In the genomic region with DNA sequence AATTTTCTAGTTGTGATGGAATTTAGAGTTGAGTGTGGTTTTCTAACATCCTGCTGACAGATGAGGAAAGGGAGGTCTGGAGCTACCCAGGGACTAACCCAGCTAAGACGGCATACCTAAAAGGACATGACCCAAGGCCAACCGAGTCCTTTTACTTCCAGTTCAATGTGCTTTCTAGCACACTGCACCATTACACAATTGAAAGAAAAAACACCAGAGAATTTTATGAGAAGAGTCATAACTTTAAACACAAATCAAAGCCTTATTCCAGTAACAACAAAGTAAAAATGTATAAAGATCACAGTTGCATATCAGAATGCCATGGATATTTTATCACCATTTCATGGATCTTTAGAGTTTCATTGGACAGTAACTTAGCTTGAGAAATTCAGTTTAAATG, we compare ENCODE assay signal across 20 cellular contexts.
A peak's percentile ranks its signal among the peaks of the same experiment; 100 is the strongest.
DNase-seq lines count a peak whose midpoint lies in the region; ATAC-seq, FAIRE-seq and TF ChIP-seq lines count a peak whose summit lies in the region.
"Had no signal": no experiment of that assay in that cellular context is flagged by ENCODE, and none has a peak within 500 bp of the region (broad histone marks: within the 10 kb centered on the region; RNA-seq: fewer than 3 reads in every experiment).

No MANE protein-coding gene starts in this region.

- H3K9me3 Mint-ChIP-seq in astrocyte (ENCODE audit: unreplicated experiment) (no peaks in the 10 kb centered on the region), neural progenitor cell (no peaks in the 10 kb centered on the region)
- peaks cover 0 to 14% (median 0%) of the 10 kb centered on the region in 9 donors for H3K9me3 Mint-ChIP-seq in naive thymus-derived CD8-positive, alpha-beta T cell

- TF ChIP-seq CTCF in astrocyte (IDR thresholded peaks at IDR 0.05; ENCODE audit: insufficient read depth, low read depth, low read length) (no peak), foreskin fibroblast (IDR thresholded peaks at IDR 0.05; ENCODE audit: low read depth, low read length) (no peak), tibial artery (IDR thresholded peaks at IDR 0.05) (no peak), neural progenitor cell (IDR thresholded peaks at IDR 0.05) (no peak)

- no peaks in the 10 kb centered on the region for H3K4me1 Mint-ChIP-seq in astrocyte (ENCODE audit: low read depth, unreplicated experiment)
- H3K4me1 Mint-ChIP-seq in neural progenitor cell = peaks cover 4% of the 10 kb centered on the region
- H3K4me1 Mint-ChIP-seq in naive thymus-derived CD8-positive, alpha-beta T cell = no peaks in the 10 kb centered on the region
- H3K4me1 Mint-ChIP-seq: CD8-positive, alpha-beta memory T cell had no signal

- intact Hi-C loops in tibial artery (cut with DNase I; ENCODE audit: low total_unique reads) = no loop called here

- no peak overlapping the region for H3K4me3 Mint-ChIP-seq in astrocyte (ENCODE audit: unreplicated experiment)
- H3K4me3 Mint-ChIP-seq in neural progenitor cell = no peak overlapping the region
- H3K4me3 Mint-ChIP-seq in naive thymus-derived CD8-positive, alpha-beta T cell = no peak overlapping the region
- H3K4me3 Mint-ChIP-seq: CD8-positive, alpha-beta memory T cell had no signal

- peak; percentile 41 for DNase-seq in GM04503 (ENCODE audit: low read depth)
- DNase-seq in astrocyte (ENCODE audit: low read depth) = peak; percentile 25
- peak; percentile 32 to 35 for DNase-seq in foreskin fibroblast
- DNase-seq in GM19239 (ENCODE audit: insufficient read length, low spot score) = no peak
- no peak for DNase-seq in tibial artery
- DNase-seq in neural progenitor cell (ENCODE audit: low spot score) = no peak
- no peak for DNase-seq in naive thymus-derived CD8-positive, alpha-beta T cell
- DNase-seq: CD8-positive, alpha-beta memory T cell; DMS79; GOT3; KG1; MM.1S; NCI-H1092 treated with DMSO at 0.1 percent for 48 hours; NCI-H2081 treated with DMSO at 0.1 percent for 48 hours; NCI-H510A; NCI-H774; RPMI8226 had no signal

- no peaks in the 10 kb centered on the region for H3F3A ChIP-seq in neural progenitor cell (ENCODE audit: low read depth)

- ATAC-seq in naive thymus-derived CD8-positive, alpha-beta T cell = no peak

- no peaks in the 10 kb centered on the region for H3K27me3 ChIP-seq in astrocyte (ENCODE audit: insufficient read depth, low read length)
- H3K27me3 ChIP-seq in tibial artery = no peaks in the 10 kb centered on the region
- H3K27me3 ChIP-seq in neural progenitor cell = no peaks in the 10 kb centered on the region
- H3K27me3 ChIP-seq: BLaER1 treated with 17β-estradiol and CSF1 and Interleukin-3, amounts not matched to agents 10 nM and 100 nM had no signal

- POLR2A ChIA-PET in naive thymus-derived CD8-positive, alpha-beta T cell (lab: Charles Lee) = no interaction called here

- H3K9me3 ChIP-seq in astrocyte (ENCODE audit: insufficient read depth, low read depth, low read length) (no peaks in the 10 kb centered on the region), tibial artery (no peaks in the 10 kb centered on the region), neural progenitor cell (ENCODE audit: low read depth) (no peaks in the 10 kb centered on the region)
- H3K9me3 ChIP-seq: BLaER1 treated with 17β-estradiol and CSF1 and Interleukin-3, amounts not matched to agents 10 nM and 100 nM had no signal

- no peak overlapping the region for H3K9ac ChIP-seq in astrocyte (ENCODE audit: low read length)
- no peak overlapping the region for H3K9ac ChIP-seq in neural progenitor cell
- H3K9ac ChIP-seq: BLaER1 treated with 17β-estradiol and CSF1 and Interleukin-3, amounts not matched to agents 10 nM and 100 nM had no signal

- H2AFZ ChIP-seq in astrocyte (ENCODE audit: low read depth, low read length) (no peak overlapping the region), neural progenitor cell (replicated peaks) (no peak overlapping the region)

- FAIRE-seq in astrocyte (lab: Jason Lieb, UNC) = no peak
- no peak for FAIRE-seq in GM19239 (lab: Jason Lieb, UNC)
- FAIRE-seq: G401.6, GM12891 had no signal

- no peaks in the 10 kb centered on the region for H3K36me3 Mint-ChIP-seq in astrocyte (ENCODE audit: low read depth, unreplicated experiment)
- H3K36me3 Mint-ChIP-seq in neural progenitor cell = no peaks in the 10 kb centered on the region
- H3K36me3 Mint-ChIP-seq in naive thymus-derived CD8-positive, alpha-beta T cell = no peaks in the 10 kb centered on the region
- H3K36me3 Mint-ChIP-seq: CD8-positive, alpha-beta memory T cell had no signal

- H3K4me3 ChIP-seq in astrocyte (ENCODE audit: insufficient read depth, low read depth, low read length) (no peak overlapping the region), foreskin fibroblast (ENCODE audit: low read depth in 1 of 2, low read length in 2 of 2) (no peak overlapping the region), tibial artery (no peak overlapping the region), neural progenitor cell (no peak overlapping the region)
- H3K4me3 ChIP-seq: BLaER1 treated with 17β-estradiol and CSF1 and Interleukin-3, amounts not matched to agents 10 nM and 100 nM had no signal

- H3K27ac Mint-ChIP-seq in astrocyte (ENCODE audit: unreplicated experiment) (no peak overlapping the region), neural progenitor cell (no peak overlapping the region)
- no peak overlapping the region for H3K27ac Mint-ChIP-seq in naive thymus-derived CD8-positive, alpha-beta T cell
- H3K27ac Mint-ChIP-seq: CD8-positive, alpha-beta memory T cell had no signal

- H3K27ac ChIP-seq in astrocyte (ENCODE audit: low read depth, low read length) = no peak overlapping the region
- no peak overlapping the region for H3K27ac ChIP-seq in tibial artery
- H3K27ac ChIP-seq in neural progenitor cell = no peak overlapping the region
- H3K27ac ChIP-seq: BLaER1 treated with 17β-estradiol and CSF1 and Interleukin-3, amounts not matched to agents 10 nM and 100 nM had no signal

- H3K4me1 ChIP-seq in astrocyte (ENCODE audit: insufficient read depth, low read length) = no peaks in the 10 kb centered on the region
- H3K4me1 ChIP-seq in tibial artery = no peaks in the 10 kb centered on the region
- peaks cover 3% of the 10 kb centered on the region for H3K4me1 ChIP-seq in neural progenitor cell

- H3K79me2 ChIP-seq in astrocyte (ENCODE audit: insufficient read depth, low read length) (no peaks in the 10 kb centered on the region), neural progenitor cell (ENCODE audit: low read depth) (no peaks in the 10 kb centered on the region)

- H4K20me1 ChIP-seq in astrocyte (ENCODE audit: insufficient read depth, low read length) (no peaks in the 10 kb centered on the region), neural progenitor cell (ENCODE audit: low read depth) (no peaks in the 10 kb centered on the region)
- H4K20me1 ChIP-seq: BLaER1 treated with 17β-estradiol and CSF1 and Interleukin-3, amounts not matched to agents 10 nM and 100 nM had no signal

- H3K27me3 Mint-ChIP-seq in astrocyte (ENCODE audit: low read depth, unreplicated experiment) (peaks cover 4% of the 10 kb centered on the region), neural progenitor cell (ENCODE audit: insufficient read depth, low read depth) (no peaks in the 10 kb centered on the region)
- peaks cover 0 to 5% (median 0%) of the 10 kb centered on the region in 5 donors for H3K27me3 Mint-ChIP-seq in naive thymus-derived CD8-positive, alpha-beta T cell
- H3K27me3 Mint-ChIP-seq: CD8-positive, alpha-beta memory T cell had no signal

- H3K36me3 ChIP-seq in astrocyte (ENCODE audit: insufficient read depth, low read length) (no peaks in the 10 kb centered on the region), tibial artery (no peaks in the 10 kb centered on the region), neural progenitor cell (no peaks in the 10 kb centered on the region)
- H3K36me3 ChIP-seq: BLaER1 treated with 17β-estradiol and CSF1 and Interleukin-3, amounts not matched to agents 10 nM and 100 nM had no signal

- no peak overlapping the region for H3K4me2 ChIP-seq in astrocyte (ENCODE audit: low read length)
- H3K4me2 ChIP-seq in neural progenitor cell = no peak overlapping the region
- H3K4me2 ChIP-seq: BLaER1 treated with 17β-estradiol and CSF1 and Interleukin-3, amounts not matched to agents 10 nM and 100 nM had no signal

Comparison
In these comparisons a context has a peak if more than half of its experiments do, and no peak if none do; other contexts are left out.
1. DNase-seq: peak in GM04503 (single experiment), astrocyte (single experiment) and foreskin fibroblast (2 of 2); none in GM19239 (single experiment), tibial artery (0 of 2), neural progenitor cell (single experiment) and naive thymus-derived CD8-positive, alpha-beta T cell (0 of 10).